In the genomic region with DNA sequence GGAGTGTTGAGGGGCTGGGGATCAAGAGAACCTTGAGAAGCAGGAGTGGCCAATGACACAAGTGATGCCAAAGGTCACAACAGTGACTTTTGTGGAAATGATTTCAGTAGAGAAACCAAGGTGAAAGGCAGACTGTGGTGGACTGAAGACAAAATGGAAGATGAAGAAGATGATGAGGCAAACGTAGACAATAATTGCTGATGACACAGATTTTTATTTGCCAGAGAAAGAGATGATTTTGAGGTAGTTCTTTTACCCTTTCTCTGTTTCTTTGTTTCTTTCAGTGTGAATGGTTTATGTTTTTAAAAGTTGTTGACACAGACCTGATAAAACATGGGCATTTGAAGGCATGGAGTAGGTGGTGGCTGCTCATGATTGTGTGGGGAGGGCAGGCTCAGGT, we compare ENCODE assay signal across 9 cellular contexts.
"Had no signal": no experiment of that assay in that cellular context is flagged by ENCODE, and none has a peak within 500 bp of the region (broad histone marks: within the 10 kb centered on the region; RNA-seq: fewer than 3 reads in every experiment).

No MANE protein-coding gene starts in this region.

- H3K4me3 Mint-ChIP-seq: GM23338, HFFc6, IgD-negative memory B cell had no signal

- H3K36me3 Mint-ChIP-seq: IgD-negative memory B cell had no signal

- H3K36me3 ChIP-seq: HAP-1 had no signal

- H3K9me3 ChIP-seq: HAP-1 had no signal

- H3K27ac Mint-ChIP-seq: GM23338, HFFc6, IgD-negative memory B cell had no signal

- H3K4me2 ChIP-seq: GM23338 had no signal

- DNase-seq: H7, HFFc6, Kasumi-1, KG1 had no signal

- H2AFZ ChIP-seq: GM23338 had no signal

- H3K9me3 Mint-ChIP-seq: GM23338, HFFc6 had no signal

- ATAC-seq: GM23338, HCT116 had no signal

- H3K4me3 ChIP-seq: GM23338, HAP-1 had no signal

- H3K27ac ChIP-seq: HL-60 had no signal
